Comparison of ENCODE assay signal across 8 cellular contexts in the genomic region with DNA sequence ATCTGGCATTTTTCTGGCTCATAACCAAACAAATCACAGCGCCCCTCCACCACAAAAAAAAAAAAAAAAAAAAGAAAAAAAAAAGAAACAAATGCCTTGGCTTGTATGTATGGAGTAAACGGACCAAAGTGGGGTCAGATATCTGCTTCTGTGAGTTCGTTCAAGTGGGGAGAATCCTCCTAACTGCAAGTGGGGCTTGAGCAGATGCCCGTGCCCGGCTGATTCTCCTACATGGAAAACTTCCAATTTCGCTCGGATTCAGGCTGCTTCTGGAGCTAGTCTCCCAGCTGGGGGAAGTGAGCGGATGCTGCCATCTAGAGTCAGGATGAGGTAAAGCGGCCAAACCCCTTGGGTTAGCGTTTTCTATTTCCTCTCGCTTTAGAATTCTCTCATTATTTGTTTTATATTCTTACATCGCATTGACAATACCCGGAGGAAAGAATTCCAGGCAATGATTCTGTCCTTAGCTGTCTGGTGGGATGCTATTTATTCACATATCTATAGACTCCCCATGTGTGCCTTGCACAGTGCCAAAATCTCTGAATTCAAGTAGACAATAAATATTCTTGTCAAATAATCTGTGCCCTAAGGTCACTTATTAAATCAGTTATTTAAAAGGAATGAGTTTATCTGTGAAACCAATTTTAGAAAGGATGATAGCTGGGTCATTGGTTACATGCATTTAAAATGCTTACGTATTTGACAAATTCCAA.
DNase-seq lines count a peak whose midpoint lies in the region; ATAC-seq, FAIRE-seq and TF ChIP-seq lines count a peak whose summit lies in the region.

No MANE protein-coding gene starts in this region.

- H3K36me3 Mint-ChIP-seq in WTC11: no peaks in the 10 kb centered on the region
- H3K36me3 Mint-ChIP-seq in central memory CD8-positive, alpha-beta T cell (ENCODE audit: insufficient read depth): peaks cover 3% of the 10 kb centered on the region

- TF ChIP-seq CTCF in A549 (IDR thresholded peaks at IDR 0.05) (peak; percentile 89), WTC11 (IDR thresholded peaks at IDR 0.05) (peak; percentile 61; the same call in 1 of the 2 replicates)

- peaks cover 55% of the 10 kb centered on the region for H3K27me3 Mint-ChIP-seq in WTC11 (ENCODE audit: low read depth)
- H3K27me3 Mint-ChIP-seq in central memory CD8-positive, alpha-beta T cell: peaks cover 64% of the 10 kb centered on the region

- FAIRE-seq in A549 (lab: Jason Lieb, UNC): peak; percentile 86

- H3K4me1 ChIP-seq in A549: peaks cover 2% of the 10 kb centered on the region; the same call in 1 of the 3 replicates

- H3K4me3 Mint-ChIP-seq in WTC11: peak overlapping the region; percentile 82
- peak overlapping the region; percentile 79 for H3K4me3 Mint-ChIP-seq in central memory CD8-positive, alpha-beta T cell

- ATAC-seq in A549 (peak; percentile 83 to 88), GM18505 (IDR thresholded peaks at IDR 0.05; ENCODE audit: unreplicated experiment) (peak; percentile 53), HG03060 (IDR thresholded peaks at IDR 0.05; ENCODE audit: low read depth, unreplicated experiment) (peak; percentile 57), WTC11 (peak; percentile 36)
- ATAC-seq in central memory CD8-positive, alpha-beta T cell (replicated peaks; ENCODE audit: extremely low read depth, poor library complexity, severe bottlenecking): peak; percentile 59

- peak overlapping the region; percentile 41 for H3K4me3 ChIP-seq in A549

- H3K4me1 Mint-ChIP-seq in WTC11: peaks cover 12% of the 10 kb centered on the region
- peaks cover 19% of the 10 kb centered on the region for H3K4me1 Mint-ChIP-seq in central memory CD8-positive, alpha-beta T cell

- no peaks in the 10 kb centered on the region for H3K9me3 ChIP-seq in A549

- CTCF ChIA-PET in A549 (lab: Yijun Ruan, JAX): interaction anchor here (0.6 to 5.4 kb wide), 29 partner anchors 9 to 1230 kb away, joined by 3 to 30 read pairs (median 4); no protein-coding TSS in a partner anchor
- CTCF ChIA-PET in WTC11 (lab: Charles Lee): interaction anchor here (0.6 to 2.5 kb wide), 21 partner anchors 9 to 1402 kb away, joined by 3 to 39 read pairs (median 4); no protein-coding TSS in a partner anchor

- TF ChIP-seq EP300 in A549 (IDR thresholded peaks at IDR 0.05): no peak

- no peak overlapping the region for H3K27ac Mint-ChIP-seq in WTC11
- no peak overlapping the region for H3K27ac Mint-ChIP-seq in central memory CD8-positive, alpha-beta T cell (ENCODE audit: low read depth)

- no peak overlapping the region for H3K27ac ChIP-seq in A549

- H3K4me2 ChIP-seq in A549: peak overlapping the region; percentile 89

- POLR2A ChIA-PET in A549 (lab: Yijun Ruan, JAX) (no interaction called here), WTC11 (lab: Charles Lee) (interaction anchor here (0.7 kb wide), 1 partner anchor 1867 kb away, joined by 5 read pairs; no protein-coding TSS in a partner anchor)

- TF ChIP-seq POLR2A in A549 (IDR thresholded peaks at IDR 0.05; ENCODE audit: low read length): no peak
- no peak for TF ChIP-seq POLR2A in GM18505 (IDR thresholded peaks at IDR 0.05; ENCODE audit: borderline replicate concordance, extremely low read depth, insufficient read depth, insufficient read length)

- peak; percentile 89 to 90 for TF ChIP-seq RAD21 in A549 (conservative IDR thresholded peaks at IDR 0.05 in 1 of 2, IDR thresholded peaks at IDR 0.05 in 1 of 2)

- DNase-seq in A549 (ENCODE audit: low read depth in 1 of 2, low spot score in 1 of 2) (peak; percentile 77 to 84), NCI-H2171 (lab: John Stamatoyannopoulos, UW) (peak; percentile 83), WTC11 (ENCODE audit: low spot score) (peak; percentile 75), kidney glomerular epithelial cell (lab: John Stamatoyannopoulos, UW) (peak; percentile 87)
- DNase-seq in central memory CD8-positive, alpha-beta T cell (ENCODE audit: low spot score in 2 of 2): peak; percentile 28
- peak; percentile 59 for DNase-seq in stimulated activated CD4-positive, alpha-beta T cell treated with anti-CD3 and anti-CD28 coated beads, Interleukin-1b, Interleukin-23, amount 100 ng/mL, for 48 hours

- peaks cover 6% of the 10 kb centered on the region for H3K9me3 Mint-ChIP-seq in WTC11
- no peaks in the 10 kb centered on the region for H3K9me3 Mint-ChIP-seq in central memory CD8-positive, alpha-beta T cell

- WGBS in A549 (ENCODE audit: missing lambda C conversion rate): 7% methylated on average over 13 of the region's 14 CpGs

TF ChIP-seq in A549, 52 proteins besides CTCF, POLR2A, EP300 and RAD21:
- TF ChIP-seq SMC3 (IDR thresholded peaks at IDR 0.05) (peak; percentile 69), ZFP36 (IDR thresholded peaks at IDR 0.05; ENCODE audit: borderline replicate concordance, partially characterized antibody) (no peak)

TF ChIP-seq in WTC11, 78 proteins besides CTCF, POLR2A, EP300 and RAD21 (continues in another document):
- TF ChIP-seq EMX1 (CRISPR knock-in tag; IDR thresholded peaks at IDR 0.05) (no peak), MYBL2 (CRISPR knock-in tag; IDR thresholded peaks at IDR 0.05) (no peak), HMGA2 (CRISPR knock-in tag; IDR thresholded peaks at IDR 0.05) (no peak), NFE2L1 (CRISPR knock-in tag; IDR thresholded peaks at IDR 0.05) (no peak), TCF7 (CRISPR knock-in tag; IDR thresholded peaks at IDR 0.05; ENCODE audit: low read depth) (no peak), ZNF121 (CRISPR knock-in tag; IDR thresholded peaks at IDR 0.05) (no peak), ZNF416 (CRISPR knock-in tag; IDR thresholded peaks at IDR 0.05) (no peak), MXD4 (CRISPR knock-in tag; IDR thresholded peaks at IDR 0.05; ENCODE audit: borderline replicate concordance) (no peak), CREM (CRISPR knock-in tag; IDR thresholded peaks at IDR 0.05) (no peak)
- TF ChIP-seq, protein P1, sequence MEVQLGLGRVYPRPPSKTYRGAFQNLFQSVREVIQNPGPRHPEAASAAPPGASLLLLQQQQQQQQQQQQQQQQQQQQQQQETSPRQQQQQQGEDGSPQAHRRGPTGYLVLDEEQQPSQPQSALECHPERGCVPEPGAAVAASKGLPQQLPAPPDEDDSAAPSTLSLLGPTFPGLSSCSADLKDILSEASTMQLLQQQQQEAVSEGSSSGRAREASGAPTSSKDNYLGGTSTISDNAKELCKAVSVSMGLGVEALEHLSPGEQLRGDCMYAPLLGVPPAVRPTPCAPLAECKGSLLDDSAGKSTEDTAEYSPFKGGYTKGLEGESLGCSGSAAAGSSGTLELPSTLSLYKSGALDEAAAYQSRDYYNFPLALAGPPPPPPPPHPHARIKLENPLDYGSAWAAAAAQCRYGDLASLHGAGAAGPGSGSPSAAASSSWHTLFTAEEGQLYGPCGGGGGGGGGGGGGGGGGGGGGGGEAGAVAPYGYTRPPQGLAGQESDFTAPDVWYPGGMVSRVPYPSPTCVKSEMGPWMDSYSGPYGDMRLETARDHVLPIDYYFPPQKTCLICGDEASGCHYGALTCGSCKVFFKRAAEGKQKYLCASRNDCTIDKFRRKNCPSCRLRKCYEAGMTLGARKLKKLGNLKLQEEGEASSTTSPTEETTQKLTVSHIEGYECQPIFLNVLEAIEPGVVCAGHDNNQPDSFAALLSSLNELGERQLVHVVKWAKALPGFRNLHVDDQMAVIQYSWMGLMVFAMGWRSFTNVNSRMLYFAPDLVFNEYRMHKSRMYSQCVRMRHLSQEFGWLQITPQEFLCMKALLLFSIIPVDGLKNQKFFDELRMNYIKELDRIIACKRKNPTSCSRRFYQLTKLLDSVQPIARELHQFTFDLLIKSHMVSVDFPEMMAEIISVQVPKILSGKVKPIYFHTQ (CRISPR knock-in tag; IDR thresholded peaks at IDR 0.05): no peak
- TF ChIP-seq, protein P2, sequence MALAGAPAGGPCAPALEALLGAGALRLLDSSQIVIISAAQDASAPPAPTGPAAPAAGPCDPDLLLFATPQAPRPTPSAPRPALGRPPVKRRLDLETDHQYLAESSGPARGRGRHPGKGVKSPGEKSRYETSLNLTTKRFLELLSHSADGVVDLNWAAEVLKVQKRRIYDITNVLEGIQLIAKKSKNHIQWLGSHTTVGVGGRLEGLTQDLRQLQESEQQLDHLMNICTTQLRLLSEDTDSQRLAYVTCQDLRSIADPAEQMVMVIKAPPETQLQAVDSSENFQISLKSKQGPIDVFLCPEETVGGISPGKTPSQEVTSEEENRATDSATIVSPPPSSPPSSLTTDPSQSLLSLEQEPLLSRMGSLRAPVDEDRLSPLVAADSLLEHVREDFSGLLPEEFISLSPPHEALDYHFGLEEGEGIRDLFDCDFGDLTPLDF (CRISPR knock-in tag; IDR thresholded peaks at IDR 0.05): no peak
- TF ChIP-seq, protein P3, sequence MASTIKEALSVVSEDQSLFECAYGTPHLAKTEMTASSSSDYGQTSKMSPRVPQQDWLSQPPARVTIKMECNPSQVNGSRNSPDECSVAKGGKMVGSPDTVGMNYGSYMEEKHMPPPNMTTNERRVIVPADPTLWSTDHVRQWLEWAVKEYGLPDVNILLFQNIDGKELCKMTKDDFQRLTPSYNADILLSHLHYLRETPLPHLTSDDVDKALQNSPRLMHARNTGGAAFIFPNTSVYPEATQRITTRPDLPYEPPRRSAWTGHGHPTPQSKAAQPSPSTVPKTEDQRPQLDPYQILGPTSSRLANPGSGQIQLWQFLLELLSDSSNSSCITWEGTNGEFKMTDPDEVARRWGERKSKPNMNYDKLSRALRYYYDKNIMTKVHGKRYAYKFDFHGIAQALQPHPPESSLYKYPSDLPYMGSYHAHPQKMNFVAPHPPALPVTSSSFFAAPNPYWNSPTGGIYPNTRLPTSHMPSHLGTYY (CRISPR knock-in tag; IDR thresholded peaks at IDR 0.05): no peak
- TF ChIP-seq, protein P4, sequence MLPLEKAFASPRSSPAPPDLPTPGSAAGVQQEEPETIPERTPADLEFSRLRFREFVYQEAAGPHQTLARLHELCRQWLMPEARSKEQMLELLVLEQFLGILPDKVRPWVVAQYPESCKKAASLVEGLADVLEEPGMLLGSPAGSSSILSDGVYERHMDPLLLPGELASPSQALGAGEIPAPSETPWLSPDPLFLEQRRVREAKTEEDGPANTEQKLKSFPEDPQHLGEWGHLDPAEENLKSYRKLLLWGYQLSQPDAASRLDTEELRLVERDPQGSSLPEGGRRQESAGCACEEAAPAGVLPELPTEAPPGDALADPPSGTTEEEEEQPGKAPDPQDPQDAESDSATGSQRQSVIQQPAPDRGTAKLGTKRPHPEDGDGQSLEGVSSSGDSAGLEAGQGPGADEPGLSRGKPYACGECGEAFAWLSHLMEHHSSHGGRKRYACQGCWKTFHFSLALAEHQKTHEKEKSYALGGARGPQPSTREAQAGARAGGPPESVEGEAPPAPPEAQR (CRISPR knock-in tag; IDR thresholded peaks at IDR 0.05): no peak

Comparison
In these comparisons a context has a peak if more than half of its experiments do, and no peak if none do; other contexts are left out.
1. DNase-seq: peak in every context shown above with its lines; median percentile 87 in kidney glomerular epithelial cell; 83 in NCI-H2171; 80 in A549; 75 in WTC11; 59 in stimulated activated CD4-positive, alpha-beta T cell treated with anti-CD3 and anti-CD28 coated beads, Interleukin-1b, Interleukin-23, amount 100 ng/mL, for 48 hours; 28 in central memory CD8-positive, alpha-beta T cell.